10 cellular contexts compared by ENCODE assay signal in genomic region chr12:6946920-6947374, GRCh38. TPM values are rescaled to one million over a fixed set of nuclear protein-coding genes. Genes with fewer than 3 reads are reported as not detected.
DNase-seq lines count a peak whose midpoint lies in the region; TF ChIP-seq lines count a peak whose summit lies in the region.
"Had no signal": no experiment of that assay in that cellular context is flagged by ENCODE, and none has a peak within 500 bp of the region (broad histone marks: within the 10 kb centered on the region; RNA-seq: fewer than 3 reads in every experiment).

No MANE protein-coding gene starts in this region.

- H3K36me3 ChIP-seq in esophagus (ENCODE audit: control insufficient read depth in 2 of 2, insufficient read depth in 2 of 2, low read length in 1 of 2): no peaks in the 10 kb centered on the region

- H3K4me3 ChIP-seq in GM12875 (ENCODE audit: low read depth, low read length) (peak overlapping the region; percentile 87), esophagus (ENCODE audit: low read depth in 1 of 2, low read length in 2 of 2) (peak overlapping the region; percentile 54 to 55)

- H3K27ac Mint-ChIP-seq in progenitor cell of endocrine pancreas: peak overlapping the region; percentile 100

- TF ChIP-seq CTCF in GM12875 (IDR thresholded peaks at IDR 0.05; ENCODE audit: borderline replicate concordance, insufficient read depth, low read depth, low read length) (no peak), RWPE1 (conservative IDR thresholded peaks at IDR 0.05; ENCODE audit: low read depth) (no peak), progenitor cell of endocrine pancreas (IDR thresholded peaks at IDR 0.05; ENCODE audit: unreplicated experiment) (no peak)

- peaks cover 38% of the 10 kb centered on the region for H3K4me1 Mint-ChIP-seq in progenitor cell of endocrine pancreas (ENCODE audit: low read depth)

- H3K27me3 Mint-ChIP-seq in progenitor cell of endocrine pancreas: no peaks in the 10 kb centered on the region

- no peaks in the 10 kb centered on the region for H3K9me3 ChIP-seq in esophagus (ENCODE audit: control insufficient read depth in 2 of 2, insufficient read depth in 1 of 2, low read depth in 1 of 2, low read length in 1 of 2)

- H3K36me3 Mint-ChIP-seq in progenitor cell of endocrine pancreas (ENCODE audit: insufficient read depth): peaks cover 2% of the 10 kb centered on the region

- H3K9me3 Mint-ChIP-seq in progenitor cell of endocrine pancreas (ENCODE audit: low read depth): no peaks in the 10 kb centered on the region

- peak overlapping the region; percentile 86 for H3K4me3 Mint-ChIP-seq in progenitor cell of endocrine pancreas (ENCODE audit: low read depth)

- H3K27me3 ChIP-seq in esophagus (ENCODE audit: control insufficient read depth in 1 of 2, insufficient read depth in 2 of 2, low read length in 2 of 2): no peaks in the 10 kb centered on the region

- peaks cover 0 to 12% of the 10 kb centered on the region in 2 donors for H3K4me1 ChIP-seq in esophagus (ENCODE audit: control insufficient read depth in 2 of 2, insufficient read depth in 2 of 2, low read length in 1 of 2)

- DNase-seq in RWPE1 (ENCODE audit: low spot score): no peak
- no peak for DNase-seq in progenitor cell of endocrine pancreas (ENCODE audit: low spot score, unreplicated experiment)
- DNase-seq in activated gamma-delta T cell treated with Interleukin-2 at 50 U/mL for 16 hours: no peak
- DNase-seq in amygdala (lab: John Stamatoyannopoulos, UW): no peak
- DNase-seq in foreskin melanocyte: no peak
- DNase-seq in islet precursor cell: no peak

- CTCF ChIA-PET in RWPE1 (lab: Yijun Ruan, JAX): interaction anchor here (0.6 to 1.2 kb wide), 5 partner anchors 13 to 144 kb away, joined by 3 to 5 read pairs (median 3); no protein-coding TSS in a partner anchor

- POLR2A ChIA-PET in RWPE1 (lab: Yijun Ruan, JAX; ENCODE audit: low non-redundant PET): interaction anchor here (0.5 to 2.4 kb wide), 5 partner anchors 11 to 161 kb away, joined by 3 to 12 read pairs (median 4); no protein-coding TSS in a partner anchor

- 47 to 49% methylated on average over 8 of the region's 8 CpGs for WGBS in esophagus, 2 donors

- H3K27ac ChIP-seq in RWPE1: peak overlapping the region; percentile 97
- H3K27ac ChIP-seq in esophagus (ENCODE audit: low read depth in 2 of 2, low read length in 1 of 2): peak overlapping the region; percentile 81 to 95

RNA-seq across cellular contexts. Expression of gene C12orf57, which starts 3.1 kb away (rescaled TPM):
- polyA plus RNA-seq in esophagus: 100 to 1,000 TPM; 108 to 253 TPM
- 268 and 277 TPM in 2 replicates for total RNA-seq in progenitor cell of endocrine pancreas

RNA-seq across cellular contexts. Expression of gene RNU7-1, which starts 3.3 kb away (rescaled TPM):
- not detected for polyA plus RNA-seq in esophagus
- not detected in 2 replicates for total RNA-seq in progenitor cell of endocrine pancreas
- total RNA-seq: mucosa of gallbladder; T-helper 2 cell treated with Interferon-gamma antibody and Interleukin-4, amounts not matched to agents 100 ng/mL and 5 ng/mL, for 36 hours had no signal

RNA-seq across cellular contexts. Expression of gene PTPN6, which starts 4.2 kb away (rescaled TPM):
- polyA plus RNA-seq in esophagus: 10 to 100 TPM; 19.1 to 38.3 TPM
- 65.4 and 70.2 TPM in 2 replicates for total RNA-seq in progenitor cell of endocrine pancreas

RNA-seq across cellular contexts. Expression of gene ATN1, which starts 19.2 kb away (rescaled TPM):
- 10 to 100 TPM; 34.9 to 63.5 TPM for polyA plus RNA-seq in esophagus
- total RNA-seq in progenitor cell of endocrine pancreas: 226 and 250 TPM in 2 replicates

RNA-seq across cellular contexts. Expression of gene PHB2, which starts 23.5 kb away (rescaled TPM):
- polyA plus RNA-seq in esophagus: 100 to 1,000 TPM in 1 of 2 donors, 10 to 100 TPM in 1; 68.5 to 161 TPM
- 339 and 353 TPM in 2 replicates for total RNA-seq in progenitor cell of endocrine pancreas
